ENCODE assay signal across 20 cellular contexts in the genomic region with DNA sequence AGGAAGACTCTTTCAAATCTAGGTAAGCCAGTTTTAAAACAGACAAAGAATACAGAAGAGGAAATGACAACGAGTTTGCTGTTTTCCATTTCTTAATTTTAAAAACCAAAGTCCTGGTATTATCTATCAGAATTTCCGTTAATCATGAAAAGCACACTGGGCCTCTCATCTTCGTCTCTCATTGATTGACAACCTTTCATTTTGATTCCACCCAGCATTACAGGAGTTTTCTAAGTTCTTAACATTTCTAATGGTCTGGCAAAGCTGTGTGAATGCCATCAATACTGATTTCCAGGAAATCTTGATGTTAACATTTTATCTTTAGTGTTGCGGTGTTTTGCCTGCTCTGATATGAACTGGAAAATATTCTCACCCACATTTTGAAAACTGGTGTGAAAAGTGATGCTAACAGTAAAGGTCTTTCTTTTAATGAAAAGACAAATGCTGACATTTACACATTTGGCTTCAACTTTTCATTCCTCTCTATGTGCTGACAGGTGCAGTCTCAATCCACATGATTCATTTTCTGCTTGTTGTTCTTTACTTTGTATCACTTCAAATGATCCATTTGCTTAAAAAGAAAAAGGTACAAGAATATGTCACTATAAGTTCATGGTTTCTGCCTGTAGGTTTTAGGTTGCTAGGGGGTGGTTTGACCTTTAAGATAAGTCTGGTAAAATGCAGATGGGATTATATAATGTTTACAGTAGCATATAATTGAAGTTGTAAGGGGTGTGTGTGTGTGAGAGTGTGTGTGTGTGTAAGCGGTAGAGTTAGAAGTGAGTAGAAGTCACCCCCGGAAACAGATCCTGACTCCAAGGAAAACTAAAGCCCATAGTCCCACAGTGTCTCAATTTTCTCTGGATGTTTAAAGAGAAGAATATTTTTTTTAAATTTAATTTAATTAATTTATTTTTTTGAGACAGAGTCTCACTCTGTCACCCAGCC. TPM values are rescaled to one million over a fixed set of nuclear protein-coding genes. Genes with fewer than 3 reads are reported as not detected.
A peak's percentile ranks its signal among the peaks of the same experiment; 100 is the strongest.
DNase-seq lines count a peak whose midpoint lies in the region; ATAC-seq, FAIRE-seq and TF ChIP-seq lines count a peak whose summit lies in the region.
"Had no signal": no experiment of that assay in that cellular context is flagged by ENCODE, and none has a peak within 500 bp of the region (broad histone marks: within the 10 kb centered on the region; RNA-seq: fewer than 3 reads in every experiment).

No MANE protein-coding gene starts in this region.

- H2AFZ ChIP-seq in HCT116 (ENCODE audit: low read depth, low read length, poor library complexity, severe bottlenecking) = peak overlapping the region; percentile 85
- no peak overlapping the region for H2AFZ ChIP-seq in GM12878 (ENCODE audit: control insufficient read depth, low read depth, low read length)

- H3K79me2 ChIP-seq in HCT116 (ENCODE audit: insufficient read depth, low read length) = no peaks in the 10 kb centered on the region
- no peaks in the 10 kb centered on the region for H3K79me2 ChIP-seq in GM12878 (ENCODE audit: control insufficient read depth, insufficient read depth, low read length)

- H3K27ac ChIP-seq in HCT116 (ENCODE audit: low read depth, low read length) (no peak overlapping the region), GM12878 (ENCODE audit: control insufficient read depth, insufficient read depth) (no peak overlapping the region), right atrium auricular region (no peak overlapping the region)

- H3K9me3 ChIP-seq in HCT116 (ENCODE audit: control insufficient read depth in 1 of 2, insufficient read depth in 1 of 2, low read depth in 1 of 2, low read length in 2 of 2) = no peaks in the 10 kb centered on the region
- H3K9me3 ChIP-seq in GM12878 (replicated peaks; ENCODE audit: control insufficient read depth, insufficient read depth, low read length) = no peaks in the 10 kb centered on the region
- no peaks in the 10 kb centered on the region for H3K9me3 ChIP-seq in right atrium auricular region

- ATAC-seq in HCT116 (no peak), GM12878 (no peak; the same call in 2 of the 3 replicates)

- H3K4me1 Mint-ChIP-seq in activated T-cell treated with anti-CD3 and anti-CD28 coated beads, Interleukin-2, amount 50 U/mL, for 24 hours (ENCODE audit: low read depth) = peaks cover 20% of the 10 kb centered on the region
- peaks cover 26% of the 10 kb centered on the region for H3K4me1 Mint-ChIP-seq in progenitor cell of endocrine pancreas (ENCODE audit: low read depth)
- H3K4me1 Mint-ChIP-seq: CD14-positive monocyte had no signal

- BruUV-seq in HCT116 (replicated peaks; lab: Mats Ljungman, UMichigan) (no TSS peak), GM12878 (replicated peaks; lab: Mats Ljungman, UMichigan) (no TSS peak)

- WGBS in GM12878 (ENCODE audit: insufficient coverage, insufficient replicate concordance, low lambda C conversion rate, missing lambda C conversion rate) = 60% methylated on average over 6 of the region's 6 CpGs

- H4K20me1 ChIP-seq in HCT116 (ENCODE audit: insufficient read depth) (no peaks in the 10 kb centered on the region), GM12878 (ENCODE audit: control insufficient read depth, insufficient read depth) (no peaks in the 10 kb centered on the region)

- DNase-seq in activated T-cell treated with anti-CD3 and anti-CD28 coated beads, Interleukin-2, amount 50 U/mL, for 24 hours = no peak
- DNase-seq in activated T-cell treated with anti-CD3 and anti-CD28 coated beads for 4 hours = no peak
- no peak for DNase-seq in HCT116 (ENCODE audit: low read depth, low spot score)
- DNase-seq in GM12878 (ENCODE audit: low read depth, low spot score) = no peak
- no peak for DNase-seq in progenitor cell of endocrine pancreas (ENCODE audit: low spot score, unreplicated experiment)
- DNase-seq in NCI-H2171 (lab: John Stamatoyannopoulos, UW) = no peak
- no peak for DNase-seq in right atrium auricular region (ENCODE audit: low spot score)
- DNase-seq in frontal cortex (ENCODE audit: low spot score in 2 of 2) = no peak
- DNase-seq: NCI-H1436, NCI-H2081 treated with DMSO at 0.1 percent for 48 hours, NCI-H2227 treated with DMSO at 0.1 percent for 48 hours, NCI-H524 treated with DMSO at 0.1 percent for 48 hours, RPMI8226 had no signal

- TF ChIP-seq CTCF in HCT116 (IDR thresholded peaks at IDR 0.05 in 2 of 3, conservative IDR thresholded peaks at IDR 0.05 in 1 of 3; ENCODE audit: borderline replicate concordance in 1 of 3, insufficient read depth in 1 of 3, low read depth in 2 of 3, low read length in 2 of 3) (no peak), GM12878 (IDR thresholded peaks at IDR 0.05 in 2 of 3, conservative IDR thresholded peaks at IDR 0.05 in 1 of 3; ENCODE audit: control insufficient read depth in 2 of 3, extremely low read depth in 1 of 3, insufficient read depth in 1 of 3, low read depth in 3 of 3, low read length in 3 of 3) (no peak), progenitor cell of endocrine pancreas (IDR thresholded peaks at IDR 0.05; ENCODE audit: unreplicated experiment) (no peak), right atrium auricular region (IDR thresholded peaks at IDR 0.05) (no peak)

- H3K36me3 Mint-ChIP-seq in activated T-cell treated with anti-CD3 and anti-CD28 coated beads, Interleukin-2, amount 50 U/mL, for 24 hours (ENCODE audit: low read depth) = no peaks in the 10 kb centered on the region
- H3K36me3 Mint-ChIP-seq in progenitor cell of endocrine pancreas (ENCODE audit: insufficient read depth) = no peaks in the 10 kb centered on the region
- H3K36me3 Mint-ChIP-seq: CD14-positive monocyte had no signal

- TF ChIP-seq RAD21 in HCT116 (IDR thresholded peaks at IDR 0.05; ENCODE audit: low read depth) (no peak), GM12878 (IDR thresholded peaks at IDR 0.05; ENCODE audit: insufficient read depth, low read depth, low read length) (no peak)

- H3K9me3 Mint-ChIP-seq in activated T-cell treated with anti-CD3 and anti-CD28 coated beads, Interleukin-2, amount 50 U/mL, for 24 hours = no peaks in the 10 kb centered on the region
- H3K9me3 Mint-ChIP-seq in progenitor cell of endocrine pancreas (ENCODE audit: low read depth) = peaks cover 3% of the 10 kb centered on the region

- intact Hi-C loops in HCT116 (cut with micrococcal nuclease) (loop anchor here (1.0 to 2.0 kb wide), 2 partner anchors 88 to 109 kb away; no protein-coding TSS in a partner anchor), GM12878 (cut with micrococcal nuclease; ENCODE audit: unreplicated experiment) (loop anchor here (1.0 kb wide), 2 partner anchors 87 to 109 kb away; no protein-coding TSS in a partner anchor)

- RAD21 ChIA-PET in HCT116 (lab: Charles Lee; ENCODE audit: low non-redundant PET in 1 of 2, low total read pairs in 2 of 2, uncharacterized antibody in 2 of 2, unreplicated experiment in 2 of 2) = no interaction called here
- RAD21 ChIA-PET in GM12878 (lab: Charles Lee; ENCODE audit: unreplicated experiment) = interaction anchor here (1.2 to 3.3 kb wide), 7 partner anchors 9 to 116 kb away, joined by 3 to 92 read pairs (median 5); no protein-coding TSS in a partner anchor

- peaks cover 3% of the 10 kb centered on the region for H3K27me3 Mint-ChIP-seq in activated T-cell treated with anti-CD3 and anti-CD28 coated beads, Interleukin-2, amount 50 U/mL, for 24 hours
- no peaks in the 10 kb centered on the region for H3K27me3 Mint-ChIP-seq in progenitor cell of endocrine pancreas

- H3K4me2 ChIP-seq in HCT116 (ENCODE audit: low read length) = no peak overlapping the region
- H3K4me2 ChIP-seq in GM12878 (ENCODE audit: control insufficient read depth, insufficient read depth) = no peak overlapping the region

- H3K4me1 ChIP-seq in HCT116 (ENCODE audit: control insufficient read depth in 1 of 2, insufficient read depth in 2 of 2, low read length in 2 of 2) (no peaks in the 10 kb centered on the region), GM12878 (ENCODE audit: control insufficient read depth, insufficient read depth, low read length) (no peaks in the 10 kb centered on the region), right atrium auricular region (no peaks in the 10 kb centered on the region)

- H3K9me2 ChIP-seq in HCT116 (ENCODE audit: insufficient read depth) = no peaks in the 10 kb centered on the region

- in situ Hi-C loops in GM12878 (cut with MboI) = loop anchor here (25.0 kb wide), 1 partner anchor 938 kb away; a partner anchor contains a TSS

- H3K27ac Mint-ChIP-seq in activated T-cell treated with anti-CD3 and anti-CD28 coated beads, Interleukin-2, amount 50 U/mL, for 24 hours = peak overlapping the region; percentile 74
- peak overlapping the region; percentile 38 for H3K27ac Mint-ChIP-seq in progenitor cell of endocrine pancreas
- H3K27ac Mint-ChIP-seq: CD14-positive monocyte had no signal

- no peaks in the 10 kb centered on the region for H3K36me3 ChIP-seq in HCT116 (ENCODE audit: control insufficient read depth in 1 of 2, insufficient read depth in 2 of 2, low read length in 2 of 2)
- no peaks in the 10 kb centered on the region for H3K36me3 ChIP-seq in GM12878 (ENCODE audit: control insufficient read depth in 2 of 2, insufficient read depth in 2 of 2, low read length in 1 of 2)
- H3K36me3 ChIP-seq in right atrium auricular region = no peaks in the 10 kb centered on the region

- SMC1A ChIA-PET in GM12878 (lab: Charles Lee; ENCODE audit: uncharacterized antibody, unreplicated experiment) = interaction anchor here (0.8 to 7.9 kb wide), 8 partner anchors 8 to 300 kb away, joined by 3 to 133 read pairs (median 5); no protein-coding TSS in a partner anchor

- peak; percentile 13 for FAIRE-seq in GM12878 (lab: Jason Lieb, UNC)
- no peak for FAIRE-seq in frontal cortex (lab: Jason Lieb, UNC)

- no peak for TF ChIP-seq POLR2A in HCT116 (IDR thresholded peaks at IDR 0.05; ENCODE audit: borderline replicate concordance, extremely low read depth, insufficient read depth, insufficient read length)
- no peak for TF ChIP-seq POLR2A in GM12878 (IDR thresholded peaks at IDR 0.05; ENCODE audit: low read depth, low read length)

- no peak overlapping the region for H3K4me3 Mint-ChIP-seq in activated T-cell treated with anti-CD3 and anti-CD28 coated beads, Interleukin-2, amount 50 U/mL, for 24 hours
- H3K4me3 Mint-ChIP-seq in progenitor cell of endocrine pancreas (ENCODE audit: low read depth) = no peak overlapping the region
- H3K4me3 Mint-ChIP-seq: CD14-positive monocyte had no signal

- no peak overlapping the region for H3K4me3 ChIP-seq in HCT116 (replicated peaks in 1 of 2; ENCODE audit: low read depth in 1 of 2, low read length in 2 of 2)
- no peak overlapping the region for H3K4me3 ChIP-seq in GM12878
- H3K4me3 ChIP-seq in right atrium auricular region = no peak overlapping the region

- no peaks in the 10 kb centered on the region for H3K27me3 ChIP-seq in HCT116 (ENCODE audit: insufficient read depth, low read length)
- no peaks in the 10 kb centered on the region for H3K27me3 ChIP-seq in GM12878 (replicated peaks in 1 of 2; ENCODE audit: control insufficient read depth in 2 of 2, insufficient read depth in 2 of 2, low read length in 1 of 2)
- H3K27me3 ChIP-seq in right atrium auricular region = no peaks in the 10 kb centered on the region

- POLR2A ChIA-PET in HCT116 (lab: Charles Lee) = interaction anchor here (1.1 kb wide), 1 partner anchor 42 kb away, joined by 3 read pairs; no protein-coding TSS in a partner anchor
- POLR2A ChIA-PET in GM12878 (lab: Charles Lee) = interaction anchor here (1.7 kb wide), 1 partner anchor 87 kb away, joined by 9 read pairs; no protein-coding TSS in a partner anchor

- H3K9ac ChIP-seq in HCT116 (ENCODE audit: low read length) (no peak overlapping the region), GM12878 (ENCODE audit: control insufficient read depth, insufficient read depth, low read length) (no peak overlapping the region)

- CTCF ChIA-PET in HCT116 (lab: Charles Lee) = interaction anchor here (1.1 to 1.7 kb wide), 8 partner anchors 8 to 360 kb away, joined by 3 to 14 read pairs (median 6); no protein-coding TSS in a partner anchor
- CTCF ChIA-PET in GM12878 (lab: Yijun Ruan, JAX) = interaction anchor here (0.8 to 13.3 kb wide), 23 partner anchors 8 to 537 kb away, joined by 3 to 387 read pairs (median 6); a partner anchor contains a TSS

- TF ChIP-seq EP300 in GM12878 (IDR thresholded peaks at IDR 0.05; ENCODE audit: borderline replicate concordance in 1 of 2, control insufficient read depth in 1 of 2, low read depth in 2 of 2, low read length in 2 of 2) = no peak

RNA-seq across cellular contexts. Expression of a gene that starts 29.5 kb away (rescaled TPM):
- total RNA-seq in HCT116 (2021; ENCODE audit: unreplicated experiment) (not detected), GM12878 (2014; rRNA removed) (not detected in 2 replicates), GM12878 (2014; rRNA removed; fragmentation: Illumina TruSeq; extraction: Trizol) (not detected in 2 replicates), GM12878 (2021) (not detected in 2 replicates), progenitor cell of endocrine pancreas (not detected in 2 replicates), right atrium auricular region (not detected), frontal cortex (not detected)
- polyA plus RNA-seq in HCT116 (2012) = not detected in 2 replicates
- total RNA-seq in GM12878 (2013; cell fraction: nucleolus; rRNA removed) = not detected in 2 replicates
- polyA plus RNA-seq in GM12878 (2011; ENCODE audit: low read depth) = not detected
- polyA plus RNA-seq in GM12878 (2011; rRNA removed) (not detected in 2 replicates), GM12878 (2014; fragmentation: Illumina TruSeq; extraction: Trizol) (not detected in 2 replicates), GM12878 (2014; fragmentation: Nextera tagmentation; extraction: Ambion mirVana) (not detected), GM12878 (2014; rRNA removed) (not detected in 2 replicates), GM12878 (2016; fragmentation: Nextera tagmentation; extraction: Ambion mirVana) (not detected)
- polyA plus RNA-seq in GM12878 (2011; cell fraction: cytosol; rRNA removed) = not detected in 2 replicates
- not detected in 2 replicates for polyA plus RNA-seq in GM12878 (2011; cell fraction: nucleus; rRNA removed)
- polyA plus RNA-seq in GM12878 (2012) = not detected in 2 replicates
- polyA minus RNA-seq in GM12878 (2011; rRNA and poly(A)+ RNA removed) = not detected in 2 replicates
- not detected in 2 replicates for polyA minus RNA-seq in GM12878 (2011; cell fraction: cytosol; rRNA and poly(A)+ RNA removed)
- polyA minus RNA-seq in GM12878 (2011; cell fraction: nucleus; rRNA and poly(A)+ RNA removed) = not detected in 2 replicates
- total RNA-seq: A673, Calu3, G401, H7, HT1080, OCI-LY7 had no signal
- polyA plus RNA-seq: CD14-positive monocyte had no signal

RNA-seq across cellular contexts. Expression of a gene that starts 38.5 kb away (rescaled TPM):
- total RNA-seq in HCT116 (2021; ENCODE audit: unreplicated experiment) = 0.30 TPM
- 0.12 and 0.36 TPM in 2 replicates for polyA plus RNA-seq in HCT116 (2012)
- 16.3 and 19.7 TPM in 2 replicates for total RNA-seq in GM12878 (2013; cell fraction: nucleolus; rRNA removed)
- total RNA-seq in GM12878 (2014; rRNA removed) = 6.9 and 9.1 TPM in 2 replicates
- 11.4 and 12.6 TPM in 2 replicates for total RNA-seq in GM12878 (2014; rRNA removed; fragmentation: Illumina TruSeq; extraction: Trizol)
- total RNA-seq in GM12878 (2021) = 5.5 and 6.6 TPM in 2 replicates
- polyA plus RNA-seq in GM12878 (2011; ENCODE audit: low read depth) = 0.89 TPM
- 27.4 and 39.2 TPM in 2 replicates for polyA plus RNA-seq in GM12878 (2011; rRNA removed)
- 7.6 and 8.2 TPM in 2 replicates for polyA plus RNA-seq in GM12878 (2011; cell fraction: cytosol; rRNA removed)
- 8.2 and 9.0 TPM in 2 replicates for polyA plus RNA-seq in GM12878 (2011; cell fraction: nucleus; rRNA removed)
- 1.7 and 2.6 TPM in 2 replicates for polyA plus RNA-seq in GM12878 (2012)
- polyA plus RNA-seq in GM12878 (2014; fragmentation: Illumina TruSeq; extraction: Trizol) = 10.8 and 14.8 TPM in 2 replicates
- polyA plus RNA-seq in GM12878 (2014; fragmentation: Nextera tagmentation; extraction: Ambion mirVana) = 10 to 100 TPM; 26.3 to 35.7 TPM
- polyA plus RNA-seq in GM12878 (2014; rRNA removed) = 7.6 and 8.3 TPM in 2 replicates
- polyA plus RNA-seq in GM12878 (2016; fragmentation: Nextera tagmentation; extraction: Ambion mirVana) = 10 to 100 TPM; 19.7 to 19.8 TPM
- polyA minus RNA-seq in GM12878 (2011; rRNA and poly(A)+ RNA removed) = 7.2 and 10.2 TPM in 2 replicates
- polyA minus RNA-seq in GM12878 (2011; cell fraction: cytosol; rRNA and poly(A)+ RNA removed) = 4.8 and 8.3 TPM in 2 replicates
- polyA minus RNA-seq in GM12878 (2011; cell fraction: nucleus; rRNA and poly(A)+ RNA removed) = 2.7 and 3.2 TPM in 2 replicates
- not detected in 2 replicates for total RNA-seq in progenitor cell of endocrine pancreas
- total RNA-seq in right atrium auricular region = not detected
- total RNA-seq in frontal cortex = not detected
- total RNA-seq: A673, G401, H7, OCI-LY7 had no signal

RNA-seq across cellular contexts. Expression of a gene that starts 47.0 kb away (rescaled TPM):
- total RNA-seq in HCT116 (2021; ENCODE audit: unreplicated experiment) = not detected
- polyA plus RNA-seq in HCT116 (2012) = not detected in 2 replicates
- not detected in 2 replicates for total RNA-seq in GM12878 (2013; cell fraction: nucleolus; rRNA removed)
- not detected in 2 replicates for total RNA-seq in GM12878 (2014; rRNA removed)
- not detected in 2 replicates for total RNA-seq in GM12878 (2014; rRNA removed; fragmentation: Illumina TruSeq; extraction: Trizol)
- not detected in 2 replicates for total RNA-seq in GM12878 (2021)
- not detected for polyA plus RNA-seq in GM12878 (2011; ENCODE audit: low read depth)
- polyA plus RNA-seq in GM12878 (2011; rRNA removed) = not detected in 2 replicates
- not detected in 2 replicates for polyA plus RNA-seq in GM12878 (2011; cell fraction: cytosol; rRNA removed)
- not detected in 2 replicates for polyA plus RNA-seq in GM12878 (2011; cell fraction: nucleus; rRNA removed)
- not detected in 2 replicates for polyA plus RNA-seq in GM12878 (2012)
- not detected in 2 replicates for polyA plus RNA-seq in GM12878 (2014; fragmentation: Illumina TruSeq; extraction: Trizol)
- polyA plus RNA-seq in GM12878 (2014; fragmentation: Nextera tagmentation; extraction: Ambion mirVana) = not detected
- not detected in 2 replicates for polyA plus RNA-seq in GM12878 (2014; rRNA removed)
- polyA plus RNA-seq in GM12878 (2016; fragmentation: Nextera tagmentation; extraction: Ambion mirVana) = not detected
- not detected in 2 replicates for polyA minus RNA-seq in GM12878 (2011; rRNA and poly(A)+ RNA removed)
- polyA minus RNA-seq in GM12878 (2011; cell fraction: cytosol; rRNA and poly(A)+ RNA removed) = not detected in 2 replicates
- not detected in 2 replicates for polyA minus RNA-seq in GM12878 (2011; cell fraction: nucleus; rRNA and poly(A)+ RNA removed)
- not detected in 2 replicates for total RNA-seq in progenitor cell of endocrine pancreas
- total RNA-seq in right atrium auricular region = not detected
- total RNA-seq in frontal cortex = not detected
- total RNA-seq: A673, Calu3, G401, H7, HT1080, OCI-LY7 had no signal
- polyA plus RNA-seq: CD14-positive monocyte had no signal

RNA-seq across cellular contexts. Expression of a gene that starts 50.6 kb away (rescaled TPM):
- total RNA-seq in HCT116 (2021; ENCODE audit: unreplicated experiment) = not detected
- polyA plus RNA-seq in HCT116 (2012) = not detected in 2 replicates
- not detected in 2 replicates for total RNA-seq in GM12878 (2013; cell fraction: nucleolus; rRNA removed)
- total RNA-seq in GM12878 (2014; rRNA removed) = not detected in 2 replicates
- total RNA-seq in GM12878 (2014; rRNA removed; fragmentation: Illumina TruSeq; extraction: Trizol) = not detected in 2 replicates
- not detected in 2 replicates for total RNA-seq in GM12878 (2021)
- polyA plus RNA-seq in GM12878 (2011; ENCODE audit: low read depth) = not detected
- not detected in 2 replicates for polyA plus RNA-seq in GM12878 (2011; rRNA removed)
- not detected in 2 replicates for polyA plus RNA-seq in GM12878 (2011; cell fraction: cytosol; rRNA removed)
- not detected in 2 replicates for polyA plus RNA-seq in GM12878 (2011; cell fraction: nucleus; rRNA removed)
- polyA plus RNA-seq in GM12878 (2012) = not detected in 2 replicates
- polyA plus RNA-seq in GM12878 (2014; fragmentation: Illumina TruSeq; extraction: Trizol) = not detected in 2 replicates
- polyA plus RNA-seq in GM12878 (2014; fragmentation: Nextera tagmentation; extraction: Ambion mirVana) = not detected
- polyA plus RNA-seq in GM12878 (2014; rRNA removed) = not detected in 2 replicates
- polyA plus RNA-seq in GM12878 (2016; fragmentation: Nextera tagmentation; extraction: Ambion mirVana) = not detected
- not detected in 2 replicates for polyA minus RNA-seq in GM12878 (2011; rRNA and poly(A)+ RNA removed)
- polyA minus RNA-seq in GM12878 (2011; cell fraction: cytosol; rRNA and poly(A)+ RNA removed) = not detected in 2 replicates
- not detected in 2 replicates for polyA minus RNA-seq in GM12878 (2011; cell fraction: nucleus; rRNA and poly(A)+ RNA removed)
- total RNA-seq in progenitor cell of endocrine pancreas = not detected in 2 replicates
- not detected for total RNA-seq in right atrium auricular region
- total RNA-seq in frontal cortex = not detected
- total RNA-seq: A673, Calu3, G401, H7, HT1080, OCI-LY7 had no signal
- polyA plus RNA-seq: CD14-positive monocyte had no signal

RNA-seq across cellular contexts. Expression of a gene that starts 57.3 kb away (rescaled TPM):
- total RNA-seq in HCT116 (2021; ENCODE audit: unreplicated experiment) = not detected
- polyA plus RNA-seq in HCT116 (2012) = not detected in 2 replicates
- total RNA-seq in GM12878 (2013; cell fraction: nucleolus; rRNA removed) = not detected in 2 replicates
- 0.16 TPM in 1 of 2 replicates, not detected in the other for total RNA-seq in GM12878 (2014; rRNA removed)
- total RNA-seq in GM12878 (2014; rRNA removed; fragmentation: Illumina TruSeq; extraction: Trizol) = not detected in 2 replicates
- not detected in 2 replicates for total RNA-seq in GM12878 (2021)
- polyA plus RNA-seq in GM12878 (2011; ENCODE audit: low read depth) = not detected
- polyA plus RNA-seq in GM12878 (2011; rRNA removed) = not detected in 2 replicates
- polyA plus RNA-seq in GM12878 (2011; cell fraction: cytosol; rRNA removed) = not detected in 2 replicates
- not detected in 2 replicates for polyA plus RNA-seq in GM12878 (2011; cell fraction: nucleus; rRNA removed)
- polyA plus RNA-seq in GM12878 (2012) = not detected in 2 replicates
- polyA plus RNA-seq in GM12878 (2014; fragmentation: Illumina TruSeq; extraction: Trizol) = not detected in 2 replicates
- polyA plus RNA-seq in GM12878 (2014; fragmentation: Nextera tagmentation; extraction: Ambion mirVana) = not detected
- polyA plus RNA-seq in GM12878 (2014; rRNA removed) = not detected in 2 replicates
- not detected for polyA plus RNA-seq in GM12878 (2016; fragmentation: Nextera tagmentation; extraction: Ambion mirVana)
- not detected in 2 replicates for polyA minus RNA-seq in GM12878 (2011; rRNA and poly(A)+ RNA removed)
- not detected in 2 replicates for polyA minus RNA-seq in GM12878 (2011; cell fraction: cytosol; rRNA and poly(A)+ RNA removed)
- polyA minus RNA-seq in GM12878 (2011; cell fraction: nucleus; rRNA and poly(A)+ RNA removed) = not detected in 2 replicates
- total RNA-seq in progenitor cell of endocrine pancreas = 34.3 and 36.4 TPM in 2 replicates
- 1 to 10 TPM; 1.0 to 3.5 TPM for total RNA-seq in right atrium auricular region
- 2.0 TPM for total RNA-seq in frontal cortex
- total RNA-seq: G401, HT1080, OCI-LY7 had no signal
- polyA plus RNA-seq: CD14-positive monocyte had no signal
